In the genomic region with DNA sequence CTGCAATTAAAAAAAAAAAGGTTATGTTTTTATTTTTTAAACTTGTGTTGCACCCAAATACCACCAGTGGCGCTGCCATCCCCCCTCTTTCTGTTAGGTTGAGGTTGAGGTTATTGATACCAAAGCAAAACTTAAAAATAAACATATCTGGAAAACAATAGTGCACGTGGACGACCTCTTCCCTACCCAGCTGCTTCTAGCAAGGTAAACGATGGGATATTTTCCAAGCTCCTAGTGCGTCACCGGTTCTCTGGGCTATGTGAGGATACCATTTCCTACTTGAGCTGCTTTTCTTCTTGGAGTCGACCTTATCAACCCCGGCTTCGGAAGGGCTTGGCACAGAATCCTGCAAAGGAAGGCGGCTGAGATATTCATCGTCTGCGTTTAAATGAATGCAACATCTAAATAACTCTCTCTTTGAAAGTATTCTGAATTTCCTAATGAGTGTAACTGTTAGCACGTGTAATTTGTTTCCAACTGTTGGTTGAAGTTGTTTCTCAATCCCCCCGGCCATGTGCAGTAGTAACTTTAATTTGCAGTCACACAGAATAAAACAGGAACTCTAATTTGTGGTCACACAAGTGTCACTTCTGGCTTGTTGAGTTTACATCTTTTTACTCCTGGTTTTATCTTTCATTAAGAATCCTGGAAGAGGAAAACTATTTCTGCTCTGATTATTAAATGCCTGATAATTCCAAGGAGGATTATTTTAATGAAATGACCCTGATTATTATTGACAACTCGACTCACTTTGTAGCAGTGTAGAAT, we compare ENCODE assay signal across 8 cellular contexts. TPM values are rescaled to one million over a fixed set of nuclear protein-coding genes. Genes with fewer than 3 reads are reported as not detected.
DNase-seq lines count a peak whose midpoint lies in the region; ATAC-seq, FAIRE-seq and TF ChIP-seq lines count a peak whose summit lies in the region.

No MANE protein-coding gene starts in this region.

- POLR2A ChIA-PET in PC-9 (lab: Charles Lee; ENCODE audit: unreplicated experiment) = interaction anchor here (0.5 to 0.7 kb wide), 3 partner anchors 15 to 627 kb away, joined by 3 to 6 read pairs (median 3); no protein-coding TSS in a partner anchor

- H3K27ac Mint-ChIP-seq in IgD-negative memory B cell = peak overlapping the region; percentile 78 to 95 (median 89)

- DNase-seq in PC-9 = peak; percentile 48 to 79
- DNase-seq in bronchial epithelial cell (ENCODE audit: low read depth) = peak; percentile 69
- peak; percentile 28 for DNase-seq in keratinocyte (ENCODE audit: low read depth, low spot score)

- H3K27ac ChIP-seq in PC-9 (peak overlapping the region; percentile 87), keratinocyte (ENCODE audit: control insufficient read depth, insufficient read depth, low read length) (peak overlapping the region; percentile 93), skin epidermis (peak overlapping the region in 20 of 21 experiments; percentile 87 to 96 (median 94))

- H3K79me2 ChIP-seq in PC-9 (ENCODE audit: low read depth) (peaks cover 64% of the 10 kb centered on the region), keratinocyte (ENCODE audit: control insufficient read depth, insufficient read depth, low read length) (peaks cover 41% of the 10 kb centered on the region)

- H3K4me2 ChIP-seq in PC-9 (peak overlapping the region; percentile 87), keratinocyte (ENCODE audit: control insufficient read depth, extremely low read depth, insufficient read depth, low read depth, low read length) (peak overlapping the region; percentile 98)

- peak overlapping the region; percentile 92 to 99 (median 97) for H3K4me3 Mint-ChIP-seq in IgD-negative memory B cell

- H3K36me3 ChIP-seq in ES-I3 (ENCODE audit: insufficient read depth, low read length) = no peaks in the 10 kb centered on the region
- no peaks in the 10 kb centered on the region for H3K36me3 ChIP-seq in PC-9 (ENCODE audit: low read depth)
- H3K36me3 ChIP-seq in bronchial epithelial cell (ENCODE audit: control insufficient read depth, insufficient read depth, low read length) = peaks cover 2% of the 10 kb centered on the region
- H3K36me3 ChIP-seq in keratinocyte (ENCODE audit: control insufficient read depth in 2 of 2, extremely low read depth in 1 of 2, insufficient read depth in 2 of 2, low read length in 2 of 2) = peaks cover 2 to 6% of the 10 kb centered on the region in 2 experiments

- H3K4me3 ChIP-seq in PC-9 (peak overlapping the region; percentile 86), bronchial epithelial cell (ENCODE audit: low read depth, low read length) (peak overlapping the region; percentile 99), keratinocyte (ENCODE audit: control insufficient read depth in 2 of 3, extremely low read depth in 1 of 3, insufficient read depth in 2 of 3, low read depth in 1 of 3, low read length in 3 of 3) (peak overlapping the region; percentile 89 to 97 (median 96)), skin epidermis (peak overlapping the region; percentile 61 to 99 (median 96))

- H3K9me3 Mint-ChIP-seq in IgD-negative memory B cell = no peaks in the 10 kb centered on the region

- H3F3A ChIP-seq in PC-9 (ENCODE audit: insufficient read depth, low read depth) = peaks cover 12% of the 10 kb centered on the region; the same call in 1 of the 2 replicates

- dilution Hi-C loops in keratinocyte (cut with MboI; ENCODE audit: extremely low pct_ligation_motif_present, low sequenced_read_pairs) = no loop called here

- H4K20me1 ChIP-seq in PC-9 (ENCODE audit: insufficient read depth) (peaks cover 8% of the 10 kb centered on the region), keratinocyte (ENCODE audit: control insufficient read depth, extremely low read depth, insufficient read depth, low read length) (no peaks in the 10 kb centered on the region)

- FAIRE-seq in bronchial epithelial cell (lab: Jason Lieb, UNC) = no peak
- peak; percentile 51 for FAIRE-seq in keratinocyte (lab: Jason Lieb, UNC)

- intact Hi-C loops in PC-9 (cut with micrococcal nuclease; ENCODE audit: unreplicated experiment) = no loop called here

- TF ChIP-seq CTCF in PC-9 (conservative IDR thresholded peaks at IDR 0.05) = peak; percentile 47; the same call in 1 of the 2 replicates
- TF ChIP-seq CTCF in bronchial epithelial cell (IDR thresholded peaks at IDR 0.05; ENCODE audit: insufficient read depth, low read length, severe bottlenecking) = peak; percentile 12
- peak; percentile 0 to 20 (median 6) for TF ChIP-seq CTCF in keratinocyte (optimal IDR thresholded peaks at IDR 0.05 in 1 of 3, IDR thresholded peaks at IDR 0.05 in 1 of 3, conservative IDR thresholded peaks at IDR 0.05 in 1 of 3; ENCODE audit: extremely low read depth in 1 of 3, insufficient read depth in 2 of 3, low read length in 3 of 3)

- no peaks in the 10 kb centered on the region for H3K9me2 ChIP-seq in PC-9 (ENCODE audit: insufficient read depth)

- no peaks in the 10 kb centered on the region for H3K36me3 Mint-ChIP-seq in IgD-negative memory B cell

- peaks cover 22 to 28% (median 27%) of the 10 kb centered on the region in 3 donors for H3K4me1 Mint-ChIP-seq in IgD-negative memory B cell

- peak overlapping the region; percentile 100 for H3K9ac ChIP-seq in ES-I3 (ENCODE audit: low read depth, low read length)
- peak overlapping the region; percentile 96 for H3K9ac ChIP-seq in keratinocyte (ENCODE audit: control insufficient read depth, extremely low read depth, insufficient read depth, low read length)

- H3K9me3 ChIP-seq in ES-I3 (ENCODE audit: control insufficient read depth, insufficient read depth, low read length) (no peaks in the 10 kb centered on the region; the same call in none of the 2 replicates), PC-9 (ENCODE audit: insufficient read depth, low read depth) (no peaks in the 10 kb centered on the region), keratinocyte (ENCODE audit: control insufficient read depth, low read depth, low read length) (no peaks in the 10 kb centered on the region)

- TSS peak; percentile 55 for BruUV-seq in PC-9 (replicated peaks; lab: Mats Ljungman, UMichigan)

- peaks cover 9% of the 10 kb centered on the region; the same call in 1 of the 2 replicates for H3K4me1 ChIP-seq in ES-I3 (ENCODE audit: insufficient read depth, low read length)
- H3K4me1 ChIP-seq in PC-9 (replicated peaks; ENCODE audit: insufficient read depth) = peaks cover 12% of the 10 kb centered on the region
- peaks cover 14% of the 10 kb centered on the region for H3K4me1 ChIP-seq in keratinocyte (ENCODE audit: control insufficient read depth, extremely low read depth, insufficient read depth, low read length)

- H2AFZ ChIP-seq in PC-9 (peak overlapping the region; percentile 98), keratinocyte (ENCODE audit: control insufficient read depth, low read length) (peak overlapping the region; percentile 97)

- CTCF ChIA-PET in PC-9 (lab: Charles Lee) = interaction anchor here (0.7 to 1.8 kb wide), 2 partner anchors 41 to 67 kb away, joined by 3 to 4 read pairs; a partner anchor contains a TSS

- no peaks in the 10 kb centered on the region for H3K27me3 Mint-ChIP-seq in IgD-negative memory B cell

- H3K9me1 ChIP-seq in keratinocyte (ENCODE audit: control insufficient read depth, extremely low read depth, insufficient read depth, low read length) = no peaks in the 10 kb centered on the region

- no peaks in the 10 kb centered on the region for H3K27me3 ChIP-seq in PC-9 (ENCODE audit: insufficient read depth, low read depth)
- no peaks in the 10 kb centered on the region for H3K27me3 ChIP-seq in bronchial epithelial cell (ENCODE audit: control insufficient read depth, insufficient read depth, low read length)
- no peaks in the 10 kb centered on the region for H3K27me3 ChIP-seq in keratinocyte (ENCODE audit: control insufficient read depth, extremely low read depth, insufficient read depth, low read length)

- no peak for ATAC-seq in HG03520 (IDR thresholded peaks at IDR 0.05; ENCODE audit: unreplicated experiment)
- ATAC-seq in HG02981 (IDR thresholded peaks at IDR 0.05; ENCODE audit: unreplicated experiment) = no peak

RNA-seq across cellular contexts. Expression of a gene that starts 1.0 kb away (rescaled TPM):
- polyA plus RNA-seq in IgD-negative memory B cell = 29.2 TPM
- total RNA-seq in PC-9 (2021) = 38.7 and 41.1 TPM in 2 replicates
- 35.1 and 58.7 TPM in 2 replicates for total RNA-seq in bronchial epithelial cell
- 26.4 to 39.7 TPM (median 36.6 TPM) in 3 replicates for polyA plus RNA-seq in keratinocyte
- 27.1 TPM for polyA plus RNA-seq in keratinocyte (2011; ENCODE audit: low read depth)
- 11.7 and 30.1 TPM in 2 replicates for polyA plus RNA-seq in keratinocyte (2011; cell fraction: cytosol; rRNA removed)
- 25.9 and 32.7 TPM in 2 replicates for polyA plus RNA-seq in keratinocyte (2011; cell fraction: nucleus; rRNA removed)
- 27.3 and 28.1 TPM in 2 replicates for polyA plus RNA-seq in keratinocyte (2012; ENCODE audit: low replicate concordance)
- 17.4 to 84.1 TPM (median 74.3 TPM) in 3 replicates for polyA minus RNA-seq in keratinocyte
- 40.5 TPM for polyA minus RNA-seq in keratinocyte (2011; cell fraction: cytosol; rRNA and poly(A)+ RNA removed)
- 46.4 and 94.6 TPM in 2 replicates for polyA minus RNA-seq in keratinocyte (2011; cell fraction: nucleus; rRNA and poly(A)+ RNA removed)
